Comparison of ENCODE assay signal across 9 cellular contexts in genomic region chr5:41636605-41637004, GRCh38.
DNase-seq lines count a peak whose midpoint lies in the region; ATAC-seq, FAIRE-seq and TF ChIP-seq lines count a peak whose summit lies in the region.
"Had no signal": no experiment of that assay in that cellular context is flagged by ENCODE, and none has a peak within 500 bp of the region (broad histone marks: within the 10 kb centered on the region; RNA-seq: fewer than 3 reads in every experiment).

No MANE protein-coding gene starts in this region.

- no peak for FAIRE-seq in bronchial epithelial cell (lab: Jason Lieb, UNC)
- FAIRE-seq: keratinocyte had no signal

- peak; percentile 75 for ATAC-seq in GM21786 (IDR thresholded peaks at IDR 0.05; ENCODE audit: unreplicated experiment)
- no peak for ATAC-seq in stimulated activated memory B cell treated with anti-CD40 and anti-IgM and Interleukin-4, amounts not matched to agents 10 μg/mL and 1 μg/mL and 100 μg/mL, for 72 hours

- peak; percentile 59 for TF ChIP-seq CTCF in Loucy (conservative IDR thresholded peaks at IDR 0.05; ENCODE audit: low read length)
- peak; percentile 3 for TF ChIP-seq CTCF in bronchial epithelial cell (IDR thresholded peaks at IDR 0.05; ENCODE audit: insufficient read depth, low read length, severe bottlenecking)

- H3K27me3 Mint-ChIP-seq in activated naive CD4-positive, alpha-beta T cell treated with anti-CD3 and anti-CD28 coated beads, Interleukin-2, amount 10 ng/mL, durations not matched to agents 7 days and 5 days = no peaks in the 10 kb centered on the region
- H3K27me3 Mint-ChIP-seq in stimulated activated memory B cell treated with anti-CD40 and anti-IgM and Interleukin-4, amounts not matched to agents 10 μg/mL and 1 μg/mL and 100 μg/mL, for 72 hours = no peaks in the 10 kb centered on the region

- H3F3A ChIP-seq in Loucy (ENCODE audit: low read depth) = no peaks in the 10 kb centered on the region

- CTCF ChIA-PET in activated naive CD4-positive, alpha-beta T cell treated with anti-CD3 and anti-CD28 coated beads, Interleukin-2, amount 10 ng/mL, durations not matched to agents 7 days and 5 days (lab: Charles Lee) = no interaction called here

- no peaks in the 10 kb centered on the region for H3K4me1 ChIP-seq in Loucy (ENCODE audit: insufficient read depth, low read length, poor library complexity, severe bottlenecking)

- H3K27me3 ChIP-seq in Loucy (ENCODE audit: insufficient read depth, low read length, poor library complexity, severe bottlenecking) (no peaks in the 10 kb centered on the region), bronchial epithelial cell (ENCODE audit: control insufficient read depth, insufficient read depth, low read length) (no peaks in the 10 kb centered on the region)

- H3K9me3 Mint-ChIP-seq in activated naive CD4-positive, alpha-beta T cell treated with anti-CD3 and anti-CD28 coated beads, Interleukin-2, amount 10 ng/mL, durations not matched to agents 7 days and 5 days = no peaks in the 10 kb centered on the region
- no peaks in the 10 kb centered on the region for H3K9me3 Mint-ChIP-seq in stimulated activated memory B cell treated with anti-CD40 and anti-IgM and Interleukin-4, amounts not matched to agents 10 μg/mL and 1 μg/mL and 100 μg/mL, for 72 hours

- H3K9me2 ChIP-seq in Loucy (replicated peaks; ENCODE audit: low read depth, low read length) = 0 out of 2 replicates have a peak, but pooled peaks cover under 1% of the 10 kb centered on the region

- no peaks in the 10 kb centered on the region for H3K9me3 ChIP-seq in Loucy (ENCODE audit: insufficient read depth, low read depth, low read length)

- no peak overlapping the region for H3K4me2 ChIP-seq in Loucy (ENCODE audit: low read depth, low read length, poor library complexity, severe bottlenecking)

- H3K4me1 Mint-ChIP-seq in activated naive CD4-positive, alpha-beta T cell treated with anti-CD3 and anti-CD28 coated beads, Interleukin-2, amount 10 ng/mL, durations not matched to agents 7 days and 5 days = no peaks in the 10 kb centered on the region
- no peaks in the 10 kb centered on the region for H3K4me1 Mint-ChIP-seq in stimulated activated memory B cell treated with anti-CD40 and anti-IgM and Interleukin-4, amounts not matched to agents 10 μg/mL and 1 μg/mL and 100 μg/mL, for 72 hours

- no peaks in the 10 kb centered on the region for H3K79me2 ChIP-seq in Loucy (ENCODE audit: insufficient read depth, low read length)

- no peak overlapping the region for H3K4me3 Mint-ChIP-seq in activated naive CD4-positive, alpha-beta T cell treated with anti-CD3 and anti-CD28 coated beads, Interleukin-2, amount 10 ng/mL, durations not matched to agents 7 days and 5 days
- H3K4me3 Mint-ChIP-seq in stimulated activated memory B cell treated with anti-CD40 and anti-IgM and Interleukin-4, amounts not matched to agents 10 μg/mL and 1 μg/mL and 100 μg/mL, for 72 hours = no peak overlapping the region

- H3K9ac ChIP-seq in Loucy (ENCODE audit: low read depth, low read length, poor library complexity, severe bottlenecking) = no peak overlapping the region

- H3K36me3 ChIP-seq in Loucy (ENCODE audit: insufficient read depth, low read length) (no peaks in the 10 kb centered on the region), bronchial epithelial cell (ENCODE audit: control insufficient read depth, insufficient read depth, low read length) (no peaks in the 10 kb centered on the region)

- H3K4me3 ChIP-seq in Loucy (ENCODE audit: low read length, poor library complexity, severe bottlenecking) = no peak overlapping the region
- H3K4me3 ChIP-seq in bronchial epithelial cell (ENCODE audit: low read depth, low read length) = no peak overlapping the region

- DNase-seq in EL (peak; percentile 13), bronchial epithelial cell (ENCODE audit: low read depth) (peak; percentile 11), UCSD-AML1 (lab: John Stamatoyannopoulos, UW; ENCODE audit: unreplicated experiment) (no peak)
- no peak for DNase-seq in activated naive CD4-positive, alpha-beta T cell treated with anti-CD3 and anti-CD28 coated beads, Interleukin-2, amount 10 ng/mL, durations not matched to agents 7 days and 5 days
- DNase-seq in stimulated activated naive CD4-positive, alpha-beta T cell treated with Interleukin-2 at 50 U/mL for 16 hours (lab: John Stamatoyannopoulos, UW) = no peak

- no peaks in the 10 kb centered on the region for H3K36me3 Mint-ChIP-seq in activated naive CD4-positive, alpha-beta T cell treated with anti-CD3 and anti-CD28 coated beads, Interleukin-2, amount 10 ng/mL, durations not matched to agents 7 days and 5 days
- no peaks in the 10 kb centered on the region for H3K36me3 Mint-ChIP-seq in stimulated activated memory B cell treated with anti-CD40 and anti-IgM and Interleukin-4, amounts not matched to agents 10 μg/mL and 1 μg/mL and 100 μg/mL, for 72 hours

- no peak overlapping the region for H3K27ac Mint-ChIP-seq in activated naive CD4-positive, alpha-beta T cell treated with anti-CD3 and anti-CD28 coated beads, Interleukin-2, amount 10 ng/mL, durations not matched to agents 7 days and 5 days
- no peak overlapping the region for H3K27ac Mint-ChIP-seq in stimulated activated memory B cell treated with anti-CD40 and anti-IgM and Interleukin-4, amounts not matched to agents 10 μg/mL and 1 μg/mL and 100 μg/mL, for 72 hours

- no peak overlapping the region for H2AFZ ChIP-seq in Loucy (ENCODE audit: low read length)

- no peaks in the 10 kb centered on the region for H4K20me1 ChIP-seq in Loucy (ENCODE audit: insufficient read depth, low read length, poor library complexity, severe bottlenecking)

Comparison
In these comparisons a context has a peak if more than half of its experiments do, and no peak if none do; other contexts are left out.
1. DNase-seq: peak in EL (single experiment) and bronchial epithelial cell (single experiment); none in activated naive CD4-positive, alpha-beta T cell treated with anti-CD3 and anti-CD28 coated beads, Interleukin-2, amount 10 ng/mL, durations not matched to agents 7 days and 5 days (single experiment), UCSD-AML1 (single experiment) and stimulated activated naive CD4-positive, alpha-beta T cell treated with Interleukin-2 at 50 U/mL for 16 hours (single experiment).